ENCODE assay signal across 8 cellular contexts in the genomic region with DNA sequence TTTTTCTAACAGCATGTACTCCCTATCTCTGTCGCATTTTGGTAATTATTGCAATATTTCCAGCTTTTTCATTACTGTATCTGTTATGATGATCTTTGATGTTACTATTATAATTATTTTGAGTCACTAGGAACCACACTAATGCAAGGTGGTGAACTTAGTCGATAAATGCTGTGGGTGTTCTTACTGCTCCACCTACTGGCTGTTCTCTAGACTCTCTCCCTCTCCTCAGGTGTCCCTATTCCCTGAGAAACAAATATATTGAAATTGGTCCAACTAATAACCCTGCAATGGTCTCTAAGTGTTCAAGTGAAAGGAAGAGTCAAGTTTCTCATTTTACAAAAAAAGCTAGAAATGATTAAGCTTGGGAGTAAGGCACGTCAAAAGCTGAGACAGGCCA. TPM values are rescaled to one million over a fixed set of nuclear protein-coding genes. Genes with fewer than 3 reads are reported as not detected.
A peak's percentile ranks its signal among the peaks of the same experiment; 100 is the strongest.
DNase-seq lines count a peak whose midpoint lies in the region; ATAC-seq, FAIRE-seq and TF ChIP-seq lines count a peak whose summit lies in the region.

No MANE protein-coding gene starts in this region.

- no peak overlapping the region for H3K27ac Mint-ChIP-seq in progenitor cell of endocrine pancreas

- 79% methylated on average over 3 of the region's 3 CpGs for WGBS in mammary epithelial cell (ENCODE audit: low coverage, missing lambda C conversion rate)

- H3K9ac ChIP-seq in mammary epithelial cell (ENCODE audit: insufficient read depth, low read length): no peak overlapping the region

- no peaks in the 10 kb centered on the region for H3K9me3 ChIP-seq in mammary epithelial cell (replicated peaks; ENCODE audit: insufficient read depth, low read length)

- H3K4me1 ChIP-seq in mammary epithelial cell (ENCODE audit: insufficient read depth, low read length): no peaks in the 10 kb centered on the region

- H3K27me3 Mint-ChIP-seq in progenitor cell of endocrine pancreas: no peaks in the 10 kb centered on the region

- dilution Hi-C loops in mammary epithelial cell (cut with HindIII; ENCODE audit: low sequenced_read_pairs): no loop called here

- peaks cover 13% of the 10 kb centered on the region for H3K4me1 Mint-ChIP-seq in progenitor cell of endocrine pancreas (ENCODE audit: low read depth)

- in situ Hi-C loops in mammary epithelial cell (cut with MboI; ENCODE audit: low sequenced_read_pairs in 2 of 2): loop anchor here in 1 of 2 donors (25.0 kb wide), 1 partner anchor 896 kb away; no protein-coding TSS in a partner anchor

- H3K27me3 ChIP-seq in mammary epithelial cell (ENCODE audit: insufficient read depth, low read length): no peaks in the 10 kb centered on the region

- no peak overlapping the region for H2AFZ ChIP-seq in mammary epithelial cell (ENCODE audit: low read depth, low read length)

- DNase-seq in GM18507 (ENCODE audit: extremely low spot score, insufficient read length, low read depth) (no peak), mammary epithelial cell (peak; percentile 19), progenitor cell of endocrine pancreas (ENCODE audit: low spot score, unreplicated experiment) (no peak), amniotic stem cell (lab: John Stamatoyannopoulos, UW) (no peak), islet precursor cell (no peak), amygdala (lab: John Stamatoyannopoulos, UW) (no peak)

- H3K4me3 Mint-ChIP-seq in progenitor cell of endocrine pancreas (ENCODE audit: low read depth): no peak overlapping the region

- H3K36me3 Mint-ChIP-seq in progenitor cell of endocrine pancreas (ENCODE audit: insufficient read depth): peaks cover 20% of the 10 kb centered on the region

- TF ChIP-seq CTCF in mammary epithelial cell (conservative IDR thresholded peaks at IDR 0.05 in 1 of 2, IDR thresholded peaks at IDR 0.05 in 1 of 2; ENCODE audit: extremely low read depth in 1 of 2, insufficient read depth in 1 of 2, low read depth in 1 of 2, low read length in 2 of 2): peak; percentile 34 to 59
- TF ChIP-seq CTCF in progenitor cell of endocrine pancreas (IDR thresholded peaks at IDR 0.05; ENCODE audit: unreplicated experiment): peak; percentile 73

- H3K79me2 ChIP-seq in mammary epithelial cell (ENCODE audit: insufficient read depth, low read length): peaks cover 26% of the 10 kb centered on the region

- H3K27ac ChIP-seq in mammary epithelial cell (ENCODE audit: insufficient read depth, low read depth, low read length): no peak overlapping the region

- H3K9me3 Mint-ChIP-seq in progenitor cell of endocrine pancreas (ENCODE audit: low read depth): no peaks in the 10 kb centered on the region

- H4K20me1 ChIP-seq in mammary epithelial cell (ENCODE audit: insufficient read depth, low read length): no peaks in the 10 kb centered on the region

- peaks cover 45% of the 10 kb centered on the region for H3K36me3 ChIP-seq in mammary epithelial cell (ENCODE audit: insufficient read depth, low read length)

- FAIRE-seq in A204.1 (lab: Jason Lieb, UNC) (peak; percentile 32), GM18507 (lab: Jason Lieb, UNC) (peak; percentile 51)

- intact Hi-C loops in mammary epithelial cell (cut with micrococcal nuclease): no loop called here

- ATAC-seq in HG03558 (IDR thresholded peaks at IDR 0.05; ENCODE audit: extremely low read depth, unreplicated experiment): peak; percentile 45

- no peak overlapping the region for H3K4me2 ChIP-seq in mammary epithelial cell (ENCODE audit: insufficient read depth, low read depth, low read length)

- no peak overlapping the region for H3K4me3 ChIP-seq in mammary epithelial cell (replicated peaks in 1 of 3; ENCODE audit: insufficient read depth in 1 of 3, low read depth in 2 of 3, low read length in 3 of 3)

- CTCF ChIA-PET in mammary epithelial cell (lab: Charles Lee; ENCODE audit: low non-redundant PET): no interaction called here

- BruUV-seq in mammary epithelial cell (replicated peaks; lab: Mats Ljungman, UMichigan): no TSS peak

RNA-seq across cellular contexts. Expression of a gene that starts 10.5 kb away (rescaled TPM):
- 10 to 100 TPM; 16.3 to 22.9 TPM for total RNA-seq in mammary epithelial cell
- polyA plus RNA-seq in mammary epithelial cell: 11.4 TPM
- polyA minus RNA-seq in mammary epithelial cell: 8.2 TPM
- total RNA-seq in progenitor cell of endocrine pancreas: 26.6 and 29.2 TPM in 2 replicates
